10 cellular contexts compared by ENCODE assay signal in genomic region chr17:41972571-41973411, GRCh38. TPM values are rescaled to one million over a fixed set of nuclear protein-coding genes. Genes with fewer than 3 reads are reported as not detected.
DNase-seq lines count a peak whose midpoint lies in the region; ATAC-seq, FAIRE-seq and TF ChIP-seq lines count a peak whose summit lies in the region.
"Had no signal": no experiment of that assay in that cellular context is flagged by ENCODE, and none has a peak within 500 bp of the region (broad histone marks: within the 10 kb centered on the region; RNA-seq: fewer than 3 reads in every experiment).

No MANE protein-coding gene starts in this region.

- peaks cover 59% of the 10 kb centered on the region for H3K79me2 ChIP-seq in DND-41 (ENCODE audit: insufficient read depth, low read length)

- H3K4me3 Mint-ChIP-seq in natural killer cell: peak overlapping the region; percentile 65
- H3K4me3 Mint-ChIP-seq: activated naive CD4-positive, alpha-beta T cell treated with anti-CD3 and anti-CD28 coated beads for 36 hours had no signal

- H3K36me3 Mint-ChIP-seq in natural killer cell: no peaks in the 10 kb centered on the region

- DNase-seq in DND-41: peak; percentile 28
- peak; percentile 86 for DNase-seq in NCI-H1092 (lab: John Stamatoyannopoulos, UW)
- DNase-seq in coronary artery (ENCODE audit: low spot score): no peak
- DNase-seq in natural killer cell: no peak
- no peak for DNase-seq in HuH-7 (ENCODE audit: low spot score)
- DNase-seq in GM19239 (ENCODE audit: insufficient read length, low spot score): no peak
- no peak for DNase-seq in NCI-H1930 (lab: John Stamatoyannopoulos, UW)
- DNase-seq: activated naive CD4-positive, alpha-beta T cell treated with anti-CD3 and anti-CD28 coated beads for 36 hours; NCI-H524 treated with DMSO at 0.1 percent for 48 hours had no signal

- intact Hi-C loops in natural killer cell (cut with micrococcal nuclease): no loop called here

- H3K4me3 ChIP-seq in DND-41 (ENCODE audit: low read depth in 1 of 2, low read length in 2 of 2): no peak overlapping the region
- H3K4me3 ChIP-seq in coronary artery: no peak overlapping the region

- H3K27ac ChIP-seq in DND-41 (ENCODE audit: low read length) (no peak overlapping the region), coronary artery (peak overlapping the region; percentile 14 to 42)

- peak; percentile 20; the same call in 1 of the 3 replicates for ATAC-seq in DND-41 (ENCODE audit: insufficient read depth, low read depth)
- peak; percentile 9 to 49 (median 43) for ATAC-seq in natural killer cell
- no peak for ATAC-seq in HG02623 (IDR thresholded peaks at IDR 0.05; ENCODE audit: unreplicated experiment)

- no peaks in the 10 kb centered on the region for H3K27me3 ChIP-seq in DND-41 (ENCODE audit: insufficient read depth, low read length, poor library complexity)

- no peak overlapping the region for H3K9ac ChIP-seq in DND-41 (ENCODE audit: low read depth, low read length)

- H3K36me3 ChIP-seq in DND-41 (ENCODE audit: insufficient read depth, low read length): peaks cover 93% of the 10 kb centered on the region

- no peaks in the 10 kb centered on the region for H3K9me3 Mint-ChIP-seq in natural killer cell
- H3K9me3 Mint-ChIP-seq: activated naive CD4-positive, alpha-beta T cell treated with anti-CD3 and anti-CD28 coated beads for 36 hours had no signal

- H4K20me1 ChIP-seq in DND-41 (ENCODE audit: insufficient read depth, low read length): peaks cover 62% of the 10 kb centered on the region

- TF ChIP-seq CTCF in DND-41 (IDR thresholded peaks at IDR 0.05; ENCODE audit: borderline replicate concordance, extremely low read depth, low read length, poor library complexity, severe bottlenecking) (no peak), coronary artery (IDR thresholded peaks at IDR 0.05) (no peak), natural killer cell (IDR thresholded peaks at IDR 0.05) (no peak)

- peaks cover 28 to 40% of the 10 kb centered on the region in 2 donors for H3K4me1 Mint-ChIP-seq in natural killer cell

- H2AFZ ChIP-seq in DND-41 (ENCODE audit: low read depth, low read length): no peak overlapping the region

- H3K27me3 Mint-ChIP-seq in natural killer cell (ENCODE audit: low read depth in 2 of 2): no peaks in the 10 kb centered on the region

- peaks cover 40% of the 10 kb centered on the region for H3K4me1 ChIP-seq in DND-41 (ENCODE audit: insufficient read depth, low read length)

- no peaks in the 10 kb centered on the region for H3K9me3 ChIP-seq in DND-41 (ENCODE audit: insufficient read depth, low read length, severe bottlenecking)

- no peak for FAIRE-seq in GM19239 (lab: Jason Lieb, UNC)

- peak overlapping the region; percentile 87 to 88 for H3K27ac Mint-ChIP-seq in natural killer cell
- H3K27ac Mint-ChIP-seq: activated naive CD4-positive, alpha-beta T cell treated with anti-CD3 and anti-CD28 coated beads for 36 hours had no signal

- H3K4me2 ChIP-seq in DND-41 (ENCODE audit: insufficient read depth, low read length): no peak overlapping the region

RNA-seq across cellular contexts. Expression of gene CNP, which starts 6.2 kb away (rescaled TPM):
- total RNA-seq in natural killer cell: 10 to 100 TPM; 32.4 to 44.8 (median 38.2) TPM

RNA-seq across cellular contexts. Expression of gene ODAD4, which starts 42.4 kb away (rescaled TPM):
- total RNA-seq in natural killer cell: 1 to 10 TPM in 1 of 3 donors, under 1 TPM in 2; 0.70 to 2.9 (median 0.95) TPM

RNA-seq across cellular contexts. Expression of gene DNAJC7, which starts 44.4 kb away (rescaled TPM):
- total RNA-seq in natural killer cell: 100 to 1,000 TPM; 123 to 159 (median 149) TPM

RNA-seq across cellular contexts. Expression of gene NKIRAS2, which starts 47.1 kb away (rescaled TPM):
- total RNA-seq in natural killer cell: 10 to 100 TPM; 17.5 to 20.9 (median 19.3) TPM

RNA-seq across cellular contexts. Expression of gene ACLY, which starts 54.0 kb away (rescaled TPM):
- 100 to 1,000 TPM in 2 of 3 donors, 10 to 100 TPM in 1; 86.5 to 106 (median 106) TPM for total RNA-seq in natural killer cell

Comparison
In these comparisons a context has a peak if more than half of its experiments do, and no peak if none do; other contexts are left out.
1. DNase-seq: peak in DND-41 (single experiment) and NCI-H1092 (single experiment); none in coronary artery (single experiment), natural killer cell (single experiment), HuH-7 (single experiment), GM19239 (single experiment) and NCI-H1930 (0 of 2).